1 cellular context compared by ENCODE assay signal in the genomic region with DNA sequence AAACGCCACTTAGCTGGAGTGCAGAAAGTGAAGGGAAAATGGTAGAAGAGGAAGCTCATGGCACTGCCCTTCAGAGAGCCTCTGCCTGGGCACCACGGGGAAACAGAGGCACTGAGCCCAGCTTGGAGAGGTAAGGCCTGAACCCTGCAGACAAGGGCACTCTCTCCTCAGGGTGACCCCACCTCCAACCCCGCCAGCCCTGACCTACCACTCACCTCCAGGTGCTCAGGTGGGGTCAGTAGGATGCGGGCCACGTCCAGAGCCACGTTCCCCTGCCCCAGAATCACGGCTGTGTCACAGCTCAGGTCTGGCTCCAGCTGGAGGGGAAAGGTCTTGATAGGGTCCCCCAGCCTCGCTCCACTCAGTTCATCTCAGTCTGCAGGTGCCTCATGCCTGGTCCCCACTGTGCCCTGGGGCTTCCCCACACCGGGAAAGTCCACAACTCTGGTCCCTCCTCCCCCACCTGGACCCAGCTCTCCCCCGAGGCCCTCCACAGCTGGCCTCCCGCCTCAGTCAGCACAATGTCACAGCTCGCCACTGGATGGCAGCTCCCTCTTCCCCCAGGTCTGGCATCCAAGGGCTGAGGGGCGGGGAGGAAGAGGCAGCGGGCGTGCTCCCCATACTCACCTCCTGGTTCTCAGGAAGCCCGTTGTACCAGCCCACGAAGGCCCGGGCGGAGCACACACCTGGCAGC.
TF ChIP-seq lines count a peak whose summit lies in the region.

No MANE protein-coding gene starts in this region.

TF ChIP-seq in K562, 482 proteins besides CTCF, POLR2A, EP300 and RAD21:
- TF ChIP-seq ZNF263 (CRISPR knock-in tag; IDR thresholded peaks at IDR 0.05; ENCODE audit: borderline replicate concordance) = 0 out of 2 replicates have a peak, but pooled peaks have one; percentile 41
- TF ChIP-seq, protein P1, sequence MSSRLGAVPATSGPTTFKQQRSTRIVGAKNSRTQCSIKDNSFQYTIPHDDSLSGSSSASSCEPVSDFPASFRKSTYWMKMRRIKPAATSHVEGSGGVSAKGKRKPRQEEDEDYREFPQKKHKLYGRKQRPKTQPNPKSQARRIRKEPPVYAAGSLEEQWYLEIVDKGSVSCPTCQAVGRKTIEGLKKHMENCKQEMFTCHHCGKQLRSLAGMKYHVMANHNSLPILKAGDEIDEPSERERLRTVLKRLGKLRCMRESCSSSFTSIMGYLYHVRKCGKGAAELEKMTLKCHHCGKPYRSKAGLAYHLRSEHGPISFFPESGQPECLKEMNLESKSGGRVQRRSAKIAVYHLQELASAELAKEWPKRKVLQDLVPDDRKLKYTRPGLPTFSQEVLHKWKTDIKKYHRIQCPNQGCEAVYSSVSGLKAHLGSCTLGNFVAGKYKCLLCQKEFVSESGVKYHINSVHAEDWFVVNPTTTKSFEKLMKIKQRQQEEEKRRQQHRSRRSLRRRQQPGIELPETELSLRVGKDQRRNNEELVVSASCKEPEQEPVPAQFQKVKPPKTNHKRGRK (tag; IDR thresholded peaks at IDR 0.05) = 0 out of 2 replicates have a peak, but pooled peaks have one; percentile 4
- peak; percentile 20; the same call in 1 of the 2 replicates for TF ChIP-seq POLR2G (IDR thresholded peaks at IDR 0.05; ENCODE audit: low read depth, low read length)
- no peak for TF ChIP-seq RCOR1 (IDR thresholded peaks at IDR 0.05; ENCODE audit: borderline replicate concordance in 1 of 2, low read depth in 2 of 2, low read length in 2 of 2)
- TF ChIP-seq, protein P2, sequence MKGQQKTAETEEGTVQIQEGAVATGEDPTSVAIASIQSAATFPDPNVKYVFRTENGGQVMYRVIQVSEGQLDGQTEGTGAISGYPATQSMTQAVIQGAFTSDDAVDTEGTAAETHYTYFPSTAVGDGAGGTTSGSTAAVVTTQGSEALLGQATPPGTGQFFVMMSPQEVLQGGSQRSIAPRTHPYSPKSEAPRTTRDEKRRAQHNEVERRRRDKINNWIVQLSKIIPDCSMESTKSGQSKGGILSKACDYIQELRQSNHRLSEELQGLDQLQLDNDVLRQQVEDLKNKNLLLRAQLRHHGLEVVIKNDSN (CRISPR knock-in tag; IDR thresholded peaks at IDR 0.05) = no peak
- 0 out of 4 replicates have a peak, but pooled peaks of 1 of the 2 experiments have one; percentile 22 for TF ChIP-seq MAZ (CRISPR knock-in tag; conservative IDR thresholded peaks at IDR 0.05 in 1 of 2, IDR thresholded peaks at IDR 0.05 in 1 of 2)
